8 cellular contexts compared by ENCODE assay signal in genomic region chr9:121598167-121599000, GRCh38. TPM values are rescaled to one million over a fixed set of nuclear protein-coding genes. Genes with fewer than 3 reads are reported as not detected.
DNase-seq lines count a peak whose midpoint lies in the region; ATAC-seq, FAIRE-seq and TF ChIP-seq lines count a peak whose summit lies in the region.

No MANE protein-coding gene starts in this region.

- no peaks in the 10 kb centered on the region for H4K20me1 ChIP-seq in keratinocyte (ENCODE audit: control insufficient read depth, extremely low read depth, insufficient read depth, low read length)

- H3K27me3 ChIP-seq in keratinocyte (ENCODE audit: control insufficient read depth, extremely low read depth, insufficient read depth, low read length), result peaks cover 34% of the 10 kb centered on the region
- peaks cover 8% of the 10 kb centered on the region for H3K27me3 ChIP-seq in CD4-positive, alpha-beta memory T cell (ENCODE audit: insufficient read depth, low read length)

- dilution Hi-C loops in keratinocyte (cut with MboI; ENCODE audit: extremely low pct_ligation_motif_present, low sequenced_read_pairs), result no loop called here

- H3K27ac Mint-ChIP-seq in HFFc6, result peak overlapping the region; percentile 36; the same call in 1 of the 2 replicates
- H3K27ac Mint-ChIP-seq in central memory CD8-positive, alpha-beta T cell (ENCODE audit: low read depth), result no peak overlapping the region
- no peak overlapping the region for H3K27ac Mint-ChIP-seq in stimulated activated naive B cell treated with anti-CD40 and anti-IgM and Interleukin-4, amounts not matched to agents 10 μg/mL and 1 μg/mL and 100 μg/mL, for 72 hours
- no peak overlapping the region for H3K27ac Mint-ChIP-seq in CD4-positive, alpha-beta memory T cell

- TF ChIP-seq CTCF in HFFc6 (IDR thresholded peaks at IDR 0.05) (peak; percentile 54; the same call in 1 of the 2 replicates), keratinocyte (optimal IDR thresholded peaks at IDR 0.05 in 1 of 3, IDR thresholded peaks at IDR 0.05 in 1 of 3, conservative IDR thresholded peaks at IDR 0.05 in 1 of 3; ENCODE audit: extremely low read depth in 1 of 3, insufficient read depth in 2 of 3, low read length in 3 of 3) (peak; percentile 45 to 78 (median 57))

- no peaks in the 10 kb centered on the region for H3K9me3 Mint-ChIP-seq in HFFc6
- H3K9me3 Mint-ChIP-seq in central memory CD8-positive, alpha-beta T cell, result no peaks in the 10 kb centered on the region
- peaks cover 6 to 11% of the 10 kb centered on the region in 2 donors for H3K9me3 Mint-ChIP-seq in stimulated activated naive B cell treated with anti-CD40 and anti-IgM and Interleukin-4, amounts not matched to agents 10 μg/mL and 1 μg/mL and 100 μg/mL, for 72 hours
- H3K9me3 Mint-ChIP-seq in CD4-positive, alpha-beta memory T cell, result peaks cover 0 to 18% (median 10%) of the 10 kb centered on the region in 8 donors

- DNase-seq in HFFc6, result peak; percentile 91
- DNase-seq in central memory CD8-positive, alpha-beta T cell (ENCODE audit: low spot score in 2 of 2), result no peak
- no peak for DNase-seq in keratinocyte (ENCODE audit: low read depth, low spot score)
- no peak for DNase-seq in stimulated activated naive B cell treated with anti-CD40 and anti-IgM and Interleukin-4, amounts not matched to agents 10 μg/mL and 1 μg/mL and 100 μg/mL, for 72 hours
- no peak for DNase-seq in CD4-positive, alpha-beta memory T cell
- no peak for DNase-seq in NCI-H1436 treated with DMSO at 0.1 percent for 48 hours (lab: John Stamatoyannopoulos, UW)
- no peak for DNase-seq in stimulated activated CD8-positive, alpha-beta memory T cell treated with anti-CD3 and anti-CD28 coated beads, Interleukin-4, amount 100 ng/mL, for 48 hours

- H2AFZ ChIP-seq in keratinocyte (ENCODE audit: control insufficient read depth, low read length), result peak overlapping the region; percentile 61

- no peak overlapping the region for H3K27ac ChIP-seq in keratinocyte (ENCODE audit: control insufficient read depth, insufficient read depth, low read length)
- H3K27ac ChIP-seq in CD4-positive, alpha-beta memory T cell (ENCODE audit: low read depth, low read length), result no peak overlapping the region

- no peaks in the 10 kb centered on the region for H3K9me3 ChIP-seq in keratinocyte (ENCODE audit: control insufficient read depth, low read depth, low read length)
- no peaks in the 10 kb centered on the region for H3K9me3 ChIP-seq in CD4-positive, alpha-beta memory T cell (ENCODE audit: control insufficient read depth in 1 of 2, low read length in 2 of 2)

- CTCF ChIA-PET in CD4-positive, alpha-beta memory T cell (lab: Charles Lee; ENCODE audit: partially characterized antibody), result no interaction called here

- POLR2A ChIA-PET in CD4-positive, alpha-beta memory T cell (lab: Charles Lee; ENCODE audit: partially characterized antibody), result no interaction called here

- no peak for FAIRE-seq in keratinocyte (lab: Jason Lieb, UNC)

- no peak for ATAC-seq in central memory CD8-positive, alpha-beta T cell (replicated peaks; ENCODE audit: extremely low read depth, poor library complexity, severe bottlenecking)
- ATAC-seq in stimulated activated naive B cell treated with anti-CD40 and anti-IgM and Interleukin-4, amounts not matched to agents 10 μg/mL and 1 μg/mL and 100 μg/mL, for 72 hours (replicated peaks), result no peak
- no peak for ATAC-seq in HG03045 (IDR thresholded peaks at IDR 0.05; ENCODE audit: unreplicated experiment)

- H3K4me1 ChIP-seq in keratinocyte (ENCODE audit: control insufficient read depth, extremely low read depth, insufficient read depth, low read length), result peaks cover 8% of the 10 kb centered on the region
- no peaks in the 10 kb centered on the region for H3K4me1 ChIP-seq in CD4-positive, alpha-beta memory T cell (ENCODE audit: insufficient read depth, low read length)

- H3K4me1 Mint-ChIP-seq in HFFc6 (ENCODE audit: low read depth), result peaks cover 34% of the 10 kb centered on the region
- H3K4me1 Mint-ChIP-seq in central memory CD8-positive, alpha-beta T cell, result no peaks in the 10 kb centered on the region
- peaks cover 5 to 11% of the 10 kb centered on the region in 2 donors for H3K4me1 Mint-ChIP-seq in stimulated activated naive B cell treated with anti-CD40 and anti-IgM and Interleukin-4, amounts not matched to agents 10 μg/mL and 1 μg/mL and 100 μg/mL, for 72 hours
- peaks cover 0 to 3% (median under 1%) of the 10 kb centered on the region in 4 donors for H3K4me1 Mint-ChIP-seq in CD4-positive, alpha-beta memory T cell

- H3K4me2 ChIP-seq in keratinocyte (ENCODE audit: control insufficient read depth, extremely low read depth, insufficient read depth, low read depth, low read length), result peak overlapping the region; percentile 75

- peak overlapping the region; percentile 68 for H3K4me3 Mint-ChIP-seq in HFFc6
- H3K4me3 Mint-ChIP-seq in central memory CD8-positive, alpha-beta T cell, result peak overlapping the region; percentile 32
- H3K4me3 Mint-ChIP-seq in stimulated activated naive B cell treated with anti-CD40 and anti-IgM and Interleukin-4, amounts not matched to agents 10 μg/mL and 1 μg/mL and 100 μg/mL, for 72 hours, result peak overlapping the region; percentile 56 to 61
- no peak overlapping the region for H3K4me3 Mint-ChIP-seq in CD4-positive, alpha-beta memory T cell

- H3K9me1 ChIP-seq in keratinocyte (ENCODE audit: control insufficient read depth, extremely low read depth, insufficient read depth, low read length), result no peaks in the 10 kb centered on the region

- H3K36me3 Mint-ChIP-seq in HFFc6 (ENCODE audit: low read depth), result no peaks in the 10 kb centered on the region
- H3K36me3 Mint-ChIP-seq in central memory CD8-positive, alpha-beta T cell (ENCODE audit: insufficient read depth), result peaks cover 2% of the 10 kb centered on the region
- peaks cover 0 to 7% of the 10 kb centered on the region in 2 donors for H3K36me3 Mint-ChIP-seq in stimulated activated naive B cell treated with anti-CD40 and anti-IgM and Interleukin-4, amounts not matched to agents 10 μg/mL and 1 μg/mL and 100 μg/mL, for 72 hours
- no peaks in the 10 kb centered on the region for H3K36me3 Mint-ChIP-seq in CD4-positive, alpha-beta memory T cell

- H3K79me2 ChIP-seq in keratinocyte (ENCODE audit: control insufficient read depth, insufficient read depth, low read length), result no peaks in the 10 kb centered on the region

- H3K4me3 ChIP-seq in keratinocyte (ENCODE audit: control insufficient read depth in 2 of 3, extremely low read depth in 1 of 3, insufficient read depth in 2 of 3, low read depth in 1 of 3, low read length in 3 of 3), result peak overlapping the region; percentile 31 to 50 (median 31)
- H3K4me3 ChIP-seq in CD4-positive, alpha-beta memory T cell (ENCODE audit: low read length in 2 of 2), result no peak overlapping the region

- no peaks in the 10 kb centered on the region for H3K36me3 ChIP-seq in keratinocyte (ENCODE audit: control insufficient read depth in 2 of 2, extremely low read depth in 1 of 2, insufficient read depth in 2 of 2, low read length in 2 of 2)
- H3K36me3 ChIP-seq in CD4-positive, alpha-beta memory T cell (ENCODE audit: insufficient read depth, low read length), result no peaks in the 10 kb centered on the region

- H3K9ac ChIP-seq in keratinocyte (ENCODE audit: control insufficient read depth, extremely low read depth, insufficient read depth, low read length), result no peak overlapping the region

- H3K27me3 Mint-ChIP-seq in HFFc6 (ENCODE audit: insufficient read depth), result peaks cover 31% of the 10 kb centered on the region
- H3K27me3 Mint-ChIP-seq in central memory CD8-positive, alpha-beta T cell, result peaks cover 76% of the 10 kb centered on the region
- peaks cover 59 to 80% of the 10 kb centered on the region in 2 donors for H3K27me3 Mint-ChIP-seq in stimulated activated naive B cell treated with anti-CD40 and anti-IgM and Interleukin-4, amounts not matched to agents 10 μg/mL and 1 μg/mL and 100 μg/mL, for 72 hours
- H3K27me3 Mint-ChIP-seq in CD4-positive, alpha-beta memory T cell, result peaks cover 36 to 42% of the 10 kb centered on the region in 2 donors

- intact Hi-C loops in CD4-positive, alpha-beta memory T cell (cut with micrococcal nuclease), result no loop called here

RNA-seq across cellular contexts. Expression of gene DAB2IP, which starts 53.0 kb away (rescaled TPM):
- total RNA-seq in HFFc6 (2021; fragmentation: NEBNext Ultra II Directional; extraction: Animal tissue kit (Norgen Biotek cat#: 25700)), result 10 to 100 TPM; 23.0 to 28.2 (median 25.7) TPM
- polyA plus RNA-seq in keratinocyte, result 28.6 to 36.6 TPM (median 30.9 TPM) in 3 replicates
- 15.5 TPM for polyA plus RNA-seq in keratinocyte (2011; ENCODE audit: low read depth)
- polyA plus RNA-seq in keratinocyte (2011; cell fraction: cytosol; rRNA removed), result 21.9 and 32.2 TPM in 2 replicates
- polyA plus RNA-seq in keratinocyte (2011; cell fraction: nucleus; rRNA removed), result 49.2 and 60.4 TPM in 2 replicates
- 17.8 and 33.8 TPM in 2 replicates for polyA plus RNA-seq in keratinocyte (2012; ENCODE audit: low replicate concordance)
- polyA minus RNA-seq in keratinocyte, result 86.8 to 140 TPM (median 108 TPM) in 3 replicates
- 62.5 TPM for polyA minus RNA-seq in keratinocyte (2011; cell fraction: cytosol; rRNA and poly(A)+ RNA removed)
- polyA minus RNA-seq in keratinocyte (2011; cell fraction: nucleus; rRNA and poly(A)+ RNA removed), result 73.0 and 76.5 TPM in 2 replicates
- not detected for total RNA-seq in CD4-positive, alpha-beta memory T cell
- not detected for polyA plus RNA-seq in CD4-positive, alpha-beta memory T cell

Comparison
In these comparisons a context has a peak if more than half of its experiments do, and no peak if none do; other contexts are left out.
1. H3K4me3 Mint-ChIP-seq: peak in HFFc6 (single experiment), central memory CD8-positive, alpha-beta T cell (single experiment) and stimulated activated naive B cell treated with anti-CD40 and anti-IgM and Interleukin-4, amounts not matched to agents 10 μg/mL and 1 μg/mL and 100 μg/mL, for 72 hours (2 of 2); none in CD4-positive, alpha-beta memory T cell (0 of 8).
2. H3K4me3 ChIP-seq: peak in keratinocyte (3 of 3); none in CD4-positive, alpha-beta memory T cell (0 of 2).
3. RNA of gene DAB2IP, which starts 53.0 kb away (total RNA-seq): 23.0 to 28.2 TPM in HFFc6; not detected in CD4-positive, alpha-beta memory T cell; every median in the first group is over 10 times any median in the second.